ENCODE assay signal across 29 cellular contexts in genomic region chr22:43991316-43992020, GRCh38.
"Had no signal": no experiment of that assay in that cellular context is flagged by ENCODE, and none has a peak within 500 bp of the region (broad histone marks: within the 10 kb centered on the region; RNA-seq: fewer than 3 reads in every experiment).

No MANE protein-coding gene starts in this region.

- H3K27ac ChIP-seq: epithelial cell of prostate, foreskin keratinocyte, lower lobe of right lung, prostate gland, right atrium auricular region, thoracic aorta, tibial nerve, vagina had no signal

- H3K27me3 ChIP-seq: foreskin keratinocyte, right atrium auricular region, tibial nerve, vagina had no signal

- H3K4me3 Mint-ChIP-seq: endodermal cell; immature natural killer cell; mesothelial cell of epicardium; naive B cell; natural killer cell treated with Interleukin-12 subunit alpha and Interleukin-12 subunit beta and Interleukin-15 and Interleukin-18, amount 100 ng/mL, for 72 hours; neural crest cell; stimulated activated effector memory CD8-positive, alpha-beta T cell treated with anti-CD3 and anti-CD28 coated beads, Interleukin-12 subunit alpha, Interleukin-12 subunit beta, amount 100 ng/mL, for 72 hours had no signal

- H3K27me3 Mint-ChIP-seq: naive B cell; natural killer cell treated with Interleukin-12 subunit alpha and Interleukin-12 subunit beta and Interleukin-15 and Interleukin-18, amount 100 ng/mL, for 72 hours had no signal

- ATAC-seq: esophagus mucosa; foreskin keratinocyte; left colon; left ventricle myocardium superior; lower lobe of right lung; mucosa of descending colon; natural killer cell treated with Interleukin-12 subunit alpha and Interleukin-12 subunit beta and Interleukin-15 and Interleukin-18, amount 100 ng/mL, for 72 hours; sciatic nerve; stimulated activated effector memory CD8-positive, alpha-beta T cell treated with anti-CD3 and anti-CD28 coated beads, Interleukin-12 subunit alpha, Interleukin-12 subunit beta, amount 100 ng/mL, for 72 hours; stimulated activated naive CD8-positive, alpha-beta T cell treated with anti-CD3 and anti-CD28 coated beads, Interleukin-15, Interleukin-2, amounts not matched to agents 100 U/mL and 50 U/mL, for 24 hours had no signal

- H3K27ac Mint-ChIP-seq: endodermal cell; mesothelial cell of epicardium; natural killer cell treated with Interleukin-12 subunit alpha and Interleukin-12 subunit beta and Interleukin-15 and Interleukin-18, amount 100 ng/mL, for 72 hours had no signal

- H3K4me1 ChIP-seq: foreskin keratinocyte, prostate gland, right atrium auricular region, tibial nerve, vagina had no signal

- H3K9me3 Mint-ChIP-seq: endodermal cell; immature natural killer cell; mesothelial cell of epicardium; naive B cell; natural killer cell treated with Interleukin-12 subunit alpha and Interleukin-12 subunit beta and Interleukin-15 and Interleukin-18, amount 100 ng/mL, for 72 hours; neural crest cell; stimulated activated effector memory CD8-positive, alpha-beta T cell treated with anti-CD3 and anti-CD28 coated beads, Interleukin-12 subunit alpha, Interleukin-12 subunit beta, amount 100 ng/mL, for 72 hours had no signal

- DNase-seq: cerebellar nuclear complex; cortex of kidney; effector CD8-positive, alpha-beta T cell; endodermal cell; foreskin keratinocyte; immature natural killer cell; islet precursor cell; kidney glomerular epithelial cell; left colon; left ventricle myocardium superior; mucosa of descending colon; naive B cell; stimulated activated CD4-positive, alpha-beta T cell treated with anti-CD3 and anti-CD28 coated beads, Interleukin-2, amount 100 ng/mL, for 24 hours; stimulated activated CD4-positive, alpha-beta T cell treated with anti-CD3 and anti-CD28 coated beads, Interleukin-4, amount 100 ng/mL, for 24 hours; stimulated activated naive CD8-positive, alpha-beta T cell treated with anti-CD3 and anti-CD28 coated beads, Interleukin-15, Interleukin-2, amounts not matched to agents 100 U/mL and 50 U/mL, for 24 hours; substantia nigra had no signal

- H3K4me3 ChIP-seq: lower lobe of right lung, mucosa of descending colon, prostate gland, right atrium auricular region, thoracic aorta, tibial nerve, vagina had no signal

- H3K9me3 ChIP-seq: lower lobe of right lung, mucosa of descending colon, prostate gland, right atrium auricular region, thoracic aorta, tibial nerve, vagina had no signal
